Comparison of ENCODE assay signal across 19 cellular contexts in the genomic region with DNA sequence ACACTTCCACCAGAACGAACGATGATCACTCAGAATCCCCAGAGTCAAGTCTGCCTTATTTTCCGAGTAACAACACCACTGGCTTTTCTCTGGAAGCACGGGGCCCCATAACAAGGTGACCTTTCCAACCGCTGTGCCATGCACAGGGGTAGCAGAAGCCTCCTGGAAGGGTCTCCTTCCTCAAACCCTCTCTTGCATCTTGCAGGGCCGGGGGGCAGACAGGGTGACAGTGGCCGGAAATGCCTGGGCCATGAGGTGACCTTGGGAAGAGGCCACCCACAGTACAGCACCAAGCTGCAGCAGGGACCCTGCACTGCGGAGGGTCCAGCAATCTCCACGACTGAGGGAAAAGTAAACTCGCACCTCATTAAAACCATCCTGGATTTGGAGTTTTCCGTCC.
DNase-seq lines count a peak whose midpoint lies in the region; ATAC-seq, FAIRE-seq and TF ChIP-seq lines count a peak whose summit lies in the region.
"Had no signal": no experiment of that assay in that cellular context is flagged by ENCODE, and none has a peak within 500 bp of the region (broad histone marks: within the 10 kb centered on the region; RNA-seq: fewer than 3 reads in every experiment).

No MANE protein-coding gene starts in this region.

- intact Hi-C loops in HepG2 (cut with micrococcal nuclease; ENCODE audit: unreplicated experiment) (no loop called here), right lobe of liver (cut with DNase I) (no loop called here), aorta (cut with DNase I) (no loop called here)

- H3K4me3 Mint-ChIP-seq in endothelial cell (ENCODE audit: unreplicated experiment) = peak overlapping the region; percentile 42
- H3K4me3 Mint-ChIP-seq: CD4-positive, alpha-beta memory T cell had no signal

- no peak overlapping the region for H3K4me3 ChIP-seq in HepG2 (replicated peaks in 1 of 3; ENCODE audit: insufficient read depth in 1 of 3, low read depth in 2 of 3, low read length in 3 of 3)
- no peak overlapping the region for H3K4me3 ChIP-seq in right lobe of liver
- no peak overlapping the region for H3K4me3 ChIP-seq in osteoblast (ENCODE audit: insufficient read depth, low read length)
- no peak overlapping the region for H3K4me3 ChIP-seq in aorta (ENCODE audit: low read length in 2 of 2)
- H3K4me3 ChIP-seq: A549, GM12878, GM23248, K562 had no signal

- TF ChIP-seq EP300 in HepG2 (IDR thresholded peaks at IDR 0.05; ENCODE audit: low read depth in 2 of 2, low read length in 2 of 2) (no peak), HepG2 (CRISPR knock-in tag; IDR thresholded peaks at IDR 0.05; ENCODE audit: borderline replicate concordance) (no peak)

- H3K9me3 Mint-ChIP-seq in endothelial cell (ENCODE audit: unreplicated experiment) = no peaks in the 10 kb centered on the region
- H3K9me3 Mint-ChIP-seq: CD4-positive, alpha-beta memory T cell had no signal

- CTCF ChIA-PET in HepG2 (lab: Yijun Ruan, JAX; ENCODE audit: low intra/inter-chr PET ratio, low total read pairs) = no interaction called here

- H3K27ac Mint-ChIP-seq in endothelial cell (ENCODE audit: unreplicated experiment) = peak overlapping the region; percentile 3
- H3K27ac Mint-ChIP-seq: CD4-positive, alpha-beta memory T cell had no signal

- TF ChIP-seq CTCF in HepG2 (CRISPR knock-in tag; IDR thresholded peaks at IDR 0.05) (no peak), right lobe of liver (IDR thresholded peaks at IDR 0.05) (no peak), endothelial cell (IDR thresholded peaks at IDR 0.05; ENCODE audit: unreplicated experiment) (no peak), osteoblast (IDR thresholded peaks at IDR 0.05; ENCODE audit: extremely low read depth, low read depth, low read length) (no peak)

- H3K9ac ChIP-seq in HepG2 (ENCODE audit: insufficient read depth, low read depth, low read length) = no peak overlapping the region
- H3K9ac ChIP-seq: GM23248 had no signal

- H3K27me3 Mint-ChIP-seq in endothelial cell (ENCODE audit: unreplicated experiment) = peaks cover 13% of the 10 kb centered on the region

- 8% methylated on average over 9 of the region's 11 CpGs for WGBS in HepG2 (ENCODE audit: low lambda C conversion rate)
- 80% methylated on average over 7 of the region's 11 CpGs for WGBS in right lobe of liver (ENCODE audit: insufficient coverage, low coverage, low lambda C conversion rate, missing lambda C conversion rate)
- WGBS in aorta, 2 donors = 87 to 89% methylated on average over 11 of the region's 11 CpGs

- FAIRE-seq in HepG2 (lab: Jason Lieb, UNC) = no peak
- FAIRE-seq: A549, GM12878, K562 had no signal

- TF ChIP-seq POLR2A in HepG2 (IDR thresholded peaks at IDR 0.05; ENCODE audit: insufficient read depth in 1 of 2, low read depth in 2 of 2, low read length in 2 of 2) = no peak
- no peak for TF ChIP-seq POLR2A in right lobe of liver (IDR thresholded peaks at IDR 0.05)

- no peak for DNase-seq in HepG2 (ENCODE audit: low spot score)
- no peak for DNase-seq in right lobe of liver
- DNase-seq in endothelial cell (ENCODE audit: low spot score) = no peak
- DNase-seq in osteoblast (ENCODE audit: insufficient read length, low spot score, missing footprints) = peak; percentile 46
- peak; percentile 27 to 28 for DNase-seq in aorta
- DNase-seq in GF-D8 (lab: John Stamatoyannopoulos, UW) = no peak
- DNase-seq: AML-193; CD4-positive, alpha-beta memory T cell; DMS153; DMS79 treated with DMSO at 0.1 percent for 48 hours; GM23248; HCEC 1CT had no signal

- POLR2A ChIA-PET in HepG2 (lab: Yijun Ruan, JAX) = no interaction called here

- H2AFZ ChIP-seq in HepG2 (ENCODE audit: low read length) = no peak overlapping the region
- no peak overlapping the region for H2AFZ ChIP-seq in osteoblast (ENCODE audit: low read length)
- H2AFZ ChIP-seq: GM23248 had no signal

- H3K4me2 ChIP-seq in HepG2 (ENCODE audit: low read depth, low read length) (no peak overlapping the region), osteoblast (ENCODE audit: insufficient read depth, low read length) (no peak overlapping the region)
- H3K4me2 ChIP-seq: A549 had no signal

- H3K27me3 ChIP-seq in HepG2 (ENCODE audit: control insufficient read depth in 1 of 2, insufficient read depth in 2 of 2, low read length in 2 of 2) = peaks cover 21 to 91% of the 10 kb centered on the region in 2 experiments
- H3K27me3 ChIP-seq in right lobe of liver = no peaks in the 10 kb centered on the region
- no peaks in the 10 kb centered on the region for H3K27me3 ChIP-seq in osteoblast (ENCODE audit: insufficient read depth, low read length)
- H3K27me3 ChIP-seq in aorta (ENCODE audit: control insufficient read depth in 1 of 2, insufficient read depth in 2 of 2, low read length in 1 of 2) = no peaks in the 10 kb centered on the region

- peaks cover 3% of the 10 kb centered on the region for H3K4me1 Mint-ChIP-seq in endothelial cell (ENCODE audit: unreplicated experiment)
- H3K4me1 Mint-ChIP-seq: CD4-positive, alpha-beta memory T cell had no signal

- H3K4me1 ChIP-seq in HepG2 (ENCODE audit: insufficient read depth, low read length) (no peaks in the 10 kb centered on the region), right lobe of liver (no peaks in the 10 kb centered on the region), osteoblast (ENCODE audit: insufficient read depth, low read length) (peaks cover 11% of the 10 kb centered on the region), aorta (ENCODE audit: control insufficient read depth in 1 of 2, insufficient read depth in 2 of 2, low read length in 2 of 2) (no peaks in the 10 kb centered on the region)

- no peaks in the 10 kb centered on the region for H3K79me2 ChIP-seq in HepG2 (ENCODE audit: insufficient read depth, low read length)
- no peaks in the 10 kb centered on the region for H3K79me2 ChIP-seq in osteoblast (ENCODE audit: insufficient read depth, low read length)

- no peak for TF ChIP-seq RAD21 in HepG2 (CRISPR knock-in tag; IDR thresholded peaks at IDR 0.05)

- ATAC-seq in HepG2 (no peak), right lobe of liver (no peak), aorta (ENCODE audit: low FRiP score) (no peak), HG03025 (IDR thresholded peaks at IDR 0.05; ENCODE audit: low FRiP score, unreplicated experiment) (no peak), HG03520 (IDR thresholded peaks at IDR 0.05; ENCODE audit: unreplicated experiment) (no peak)
- ATAC-seq: GM12878, K562 had no signal

- no TSS peak for BruUV-seq in HepG2 (replicated peaks; lab: Mats Ljungman, UMichigan)

- in situ Hi-C loops in HepG2 (cut with HindIII; ENCODE audit: extremely low pct_ligation_motif_present, low pct_unique_long_range_greater_than_20kb) = no loop called here

- H3K27ac ChIP-seq in HepG2 (ENCODE audit: extremely low read length, insufficient read depth, low read length) = no peak overlapping the region
- H3K27ac ChIP-seq in right lobe of liver = no peak overlapping the region
- no peak overlapping the region for H3K27ac ChIP-seq in osteoblast (ENCODE audit: low read depth, low read length)
- no peak overlapping the region for H3K27ac ChIP-seq in aorta (ENCODE audit: low read depth in 1 of 2, low read length in 2 of 2)
- H3K27ac ChIP-seq: 22Rv1, A549, C4-2B, GM23248 had no signal

- peaks cover 50% of the 10 kb centered on the region for H3K36me3 Mint-ChIP-seq in endothelial cell (ENCODE audit: low read depth, unreplicated experiment)
- H3K36me3 Mint-ChIP-seq: CD4-positive, alpha-beta memory T cell had no signal

- no peaks in the 10 kb centered on the region for H3K9me3 ChIP-seq in HepG2 (ENCODE audit: low read length)
- no peaks in the 10 kb centered on the region for H3K9me3 ChIP-seq in right lobe of liver
- no peaks in the 10 kb centered on the region for H3K9me3 ChIP-seq in osteoblast (ENCODE audit: low read depth, low read length)
- no peaks in the 10 kb centered on the region for H3K9me3 ChIP-seq in aorta (ENCODE audit: control insufficient read depth, low read length)
- H3K9me3 ChIP-seq: A549 had no signal

- no peaks in the 10 kb centered on the region for H4K20me1 ChIP-seq in HepG2 (ENCODE audit: insufficient read depth, low read length)
- peaks cover 23% of the 10 kb centered on the region for H4K20me1 ChIP-seq in osteoblast (ENCODE audit: insufficient read depth, low read length)

- H3K36me3 ChIP-seq in HepG2 (replicated peaks in 1 of 2; ENCODE audit: control insufficient read depth in 1 of 2, insufficient read depth in 2 of 2, low read length in 2 of 2) (no peaks in the 10 kb centered on the region), right lobe of liver (no peaks in the 10 kb centered on the region), osteoblast (ENCODE audit: insufficient read depth, low read length) (peaks cover 44% of the 10 kb centered on the region), aorta (ENCODE audit: control insufficient read depth in 1 of 2, insufficient read depth in 2 of 2, low read length in 1 of 2) (peaks cover 3 to 7% of the 10 kb centered on the region in 2 donors)

TF ChIP-seq in HepG2, 621 proteins besides CTCF, POLR2A, EP300 and RAD21:
- TF ChIP-seq GABPA (IDR thresholded peaks at IDR 0.05; ENCODE audit: low read depth, low read length) = 0 out of 2 replicates have a peak, but pooled peaks have one; percentile 6
- no peak for TF ChIP-seq GABPA (CRISPR knock-in tag; IDR thresholded peaks at IDR 0.05; ENCODE audit: low read depth)
- no peak for TF ChIP-seq SMARCE1 (IDR thresholded peaks at IDR 0.05; ENCODE audit: borderline replicate concordance)

Comparison
In these comparisons a context has a peak if more than half of its experiments do, and no peak if none do; other contexts are left out.
1. DNase-seq: peak in osteoblast (single experiment) and aorta (2 of 2); none in HepG2 (single experiment), right lobe of liver (0 of 3), endothelial cell (single experiment) and GF-D8 (single experiment).